ENCODE assay signal across 8 cellular contexts in genomic region chr3:143674100-143674968, GRCh38.
DNase-seq lines count a peak whose midpoint lies in the region; ATAC-seq and TF ChIP-seq lines count a peak whose summit lies in the region.

No MANE protein-coding gene starts in this region.

- no peak overlapping the region for H4K91ac ChIP-seq in trophoblast cell (ENCODE audit: low read depth, low read length)

- no peak overlapping the region for H3K14ac ChIP-seq in trophoblast cell (ENCODE audit: low read length)

- no CpG with 5 or more reads among the region's 10 CpGs for WGBS in trophoblast cell (ENCODE audit: extremely low coverage, insufficient coverage, insufficient read length)
- 35 to 36% methylated on average over 10 of the region's 10 CpGs for WGBS in upper lobe of left lung, 2 donors

- TF ChIP-seq POLR2A in upper lobe of left lung (IDR thresholded peaks at IDR 0.05): no peak

- no peaks in the 10 kb centered on the region; the same call in 1 of the 2 replicates for H3K4me1 ChIP-seq in HAP-1
- no peaks in the 10 kb centered on the region for H3K4me1 ChIP-seq in Loucy (ENCODE audit: insufficient read depth, low read length, poor library complexity, severe bottlenecking)
- H3K4me1 ChIP-seq in SJCRH30: no peaks in the 10 kb centered on the region
- H3K4me1 ChIP-seq in trophoblast cell (ENCODE audit: control insufficient read depth in 1 of 2, insufficient read depth in 2 of 2, low read length in 2 of 2): no peaks in the 10 kb centered on the region
- H3K4me1 ChIP-seq in upper lobe of left lung: peaks cover 0 to 4% (median 4%) of the 10 kb centered on the region in 4 donors

- TF ChIP-seq CTCF in Loucy (conservative IDR thresholded peaks at IDR 0.05; ENCODE audit: low read length): peak; percentile 96
- peak; percentile 68 to 94 (median 78) for TF ChIP-seq CTCF in upper lobe of left lung (IDR thresholded peaks at IDR 0.05)

- H3K23ac ChIP-seq in trophoblast cell (ENCODE audit: low read length): no peak overlapping the region

- H3K9me2 ChIP-seq in Loucy (replicated peaks; ENCODE audit: low read depth, low read length): no peaks in the 10 kb centered on the region

- no peaks in the 10 kb centered on the region for H3K79me1 ChIP-seq in trophoblast cell (ENCODE audit: low read length)

- H3K4me3 ChIP-seq in HAP-1 (no peak overlapping the region), Loucy (ENCODE audit: low read length, poor library complexity, severe bottlenecking) (peak overlapping the region; percentile 22), SJCRH30 (no peak overlapping the region), trophoblast cell (ENCODE audit: low read depth, low read length) (no peak overlapping the region), upper lobe of left lung (no peak overlapping the region)

- H2BK5ac ChIP-seq in trophoblast cell (ENCODE audit: low read depth, low read length, poor library complexity): no peak overlapping the region

- H3K36me3 ChIP-seq in HAP-1 (replicated peaks) (no peaks in the 10 kb centered on the region), Loucy (ENCODE audit: insufficient read depth, low read length) (no peaks in the 10 kb centered on the region), SJCRH30 (no peaks in the 10 kb centered on the region), trophoblast cell (ENCODE audit: control insufficient read depth in 1 of 2, insufficient read depth in 2 of 2, low read length in 2 of 2) (no peaks in the 10 kb centered on the region), upper lobe of left lung (no peaks in the 10 kb centered on the region)

- H2BK12ac ChIP-seq in trophoblast cell (ENCODE audit: low read length): no peak overlapping the region

- no peak for TF ChIP-seq EP300 in upper lobe of left lung (IDR thresholded peaks at IDR 0.05)

- no peak overlapping the region for H2BK120ac ChIP-seq in trophoblast cell (ENCODE audit: insufficient read depth, low read length, poor library complexity)

- H2AFZ ChIP-seq in Loucy (ENCODE audit: low read length) (peak overlapping the region; percentile 76), trophoblast cell (ENCODE audit: insufficient read depth, low read length, poor library complexity) (no peak overlapping the region)

- ATAC-seq in upper lobe of left lung (ENCODE audit: low FRiP score in 2 of 2): peak; percentile 83 to 93

- H3K18ac ChIP-seq in trophoblast cell (ENCODE audit: low read length): no peak overlapping the region

- no peak overlapping the region for H2AK5ac ChIP-seq in trophoblast cell (ENCODE audit: low read length)

- H4K12ac ChIP-seq in trophoblast cell (ENCODE audit: low read depth, low read length): no peak overlapping the region

- DNase-seq in GM04504 (ENCODE audit: low read depth) (peak; percentile 38), HAP-1 (ENCODE audit: low spot score in 2 of 2) (peak; percentile 41 to 82), SJCRH30 (peak; percentile 44 to 81), glomerular endothelial cell (ENCODE audit: extremely low read depth, low read depth, low spot score) (peak; percentile 47), trophoblast cell (peak; percentile 44 to 86), upper lobe of left lung (peak in 1 of 2 donors; percentile 66)
- DNase-seq in activated naive CD4-positive, alpha-beta T cell treated with Interleukin-2 at 50 U/mL for 16 hours: peak; percentile 71

- H3K9me3 ChIP-seq in HAP-1 (no peaks in the 10 kb centered on the region), Loucy (ENCODE audit: insufficient read depth, low read depth, low read length) (no peaks in the 10 kb centered on the region), SJCRH30 (replicated peaks) (no peaks in the 10 kb centered on the region), trophoblast cell (ENCODE audit: insufficient read depth, low read depth, low read length) (no peaks in the 10 kb centered on the region), upper lobe of left lung (no peaks in the 10 kb centered on the region)

- H3K4me2 ChIP-seq in Loucy (ENCODE audit: low read depth, low read length, poor library complexity, severe bottlenecking): peak overlapping the region; percentile 38
- H3K4me2 ChIP-seq in trophoblast cell (ENCODE audit: low read length): no peak overlapping the region

- H4K8ac ChIP-seq in trophoblast cell (ENCODE audit: low read depth, low read length): no peak overlapping the region

- H3F3A ChIP-seq in Loucy (ENCODE audit: low read depth): no peaks in the 10 kb centered on the region

- H3K27ac ChIP-seq in SJCRH30 (no peak overlapping the region), trophoblast cell (ENCODE audit: low read depth, low read length) (no peak overlapping the region), upper lobe of left lung (no peak overlapping the region)

- no peaks in the 10 kb centered on the region for H3K79me2 ChIP-seq in Loucy (ENCODE audit: insufficient read depth, low read length)
- H3K79me2 ChIP-seq in trophoblast cell (ENCODE audit: control insufficient read depth, insufficient read depth, low read length, poor library complexity): no peaks in the 10 kb centered on the region

- peaks cover 3% of the 10 kb centered on the region; the same call in 1 of the 2 replicates for H3K27me3 ChIP-seq in HAP-1 (ENCODE audit: low read depth)
- H3K27me3 ChIP-seq in Loucy (ENCODE audit: insufficient read depth, low read length, poor library complexity, severe bottlenecking): no peaks in the 10 kb centered on the region
- no peaks in the 10 kb centered on the region for H3K27me3 ChIP-seq in SJCRH30
- H3K27me3 ChIP-seq in trophoblast cell (ENCODE audit: insufficient read depth, low read length): no peaks in the 10 kb centered on the region
- H3K27me3 ChIP-seq in upper lobe of left lung: no peaks in the 10 kb centered on the region

- no peaks in the 10 kb centered on the region for H4K20me1 ChIP-seq in Loucy (ENCODE audit: insufficient read depth, low read length, poor library complexity, severe bottlenecking)

- H3K9ac ChIP-seq in Loucy (ENCODE audit: low read depth, low read length, poor library complexity, severe bottlenecking): no peak overlapping the region
- H3K9ac ChIP-seq in trophoblast cell (ENCODE audit: low read length): no peak overlapping the region

- in situ Hi-C loops in HAP-1 (cut with MboI; ENCODE audit: low sequenced_read_pairs): loop anchor here (25.0 kb wide), 1 partner anchor 587 kb away; no protein-coding TSS in a partner anchor

- no peak overlapping the region for H3K4ac ChIP-seq in trophoblast cell (ENCODE audit: low read depth, low read length)
